Comparison of ENCODE assay signal across 8 cellular contexts in genomic region chr2:71129891-71130324, GRCh38. TPM values are rescaled to one million over a fixed set of nuclear protein-coding genes. Genes with fewer than 3 reads are reported as not detected.
DNase-seq lines count a peak whose midpoint lies in the region; ATAC-seq and TF ChIP-seq lines count a peak whose summit lies in the region.

MCEE (minus strand) TSS chr2:71130229; CDS start chr2:71130219, 10 bp downstream.

- ATAC-seq in GM21515 (IDR thresholded peaks at IDR 0.05; ENCODE audit: unreplicated experiment) (peak; percentile 84), natural killer cell (peak; percentile 91 to 97 (median 91))
- peak; percentile 93 for ATAC-seq in stimulated activated naive CD8-positive, alpha-beta T cell treated with anti-CD3 and anti-CD28 coated beads, Interleukin-15, amount 100 ng/mL, for 72 hours

- no peak for TF ChIP-seq POLR2A in esophagus muscularis mucosa (IDR thresholded peaks at IDR 0.05; ENCODE audit: low read depth)

- peak within 1 kb of the TSS; percentile 92 for H3K4me2 ChIP-seq in OCI-LY3 (ENCODE audit: low read length)

- H3K9me3 ChIP-seq in HUES6 (ENCODE audit: control insufficient read depth, insufficient read depth, low read depth, low read length): no peaks in the 10 kb centered on the region
- no peaks in the 10 kb centered on the region for H3K9me3 ChIP-seq in OCI-LY3 (ENCODE audit: insufficient read depth, low read length)
- H3K9me3 ChIP-seq in esophagus muscularis mucosa: no peaks in the 10 kb centered on the region

- H3K4me1 ChIP-seq in HUES6 (ENCODE audit: control insufficient read depth, insufficient read depth, low read length) (peaks cover 4% of the 10 kb centered on the region; the same call in 1 of the 2 replicates), OCI-LY3 (ENCODE audit: low read length) (peaks cover 26% of the 10 kb centered on the region), esophagus muscularis mucosa (peaks cover 26 to 57% (median 41%) of the 10 kb centered on the region in 4 donors)

- H3K79me2 ChIP-seq in OCI-LY3 (ENCODE audit: low read length): peaks cover 79% of the 10 kb centered on the region

- peaks cover 27% of the 10 kb centered on the region for H3K36me3 ChIP-seq in HUES6 (ENCODE audit: control insufficient read depth, insufficient read depth, low read length)
- peaks cover 28% of the 10 kb centered on the region for H3K36me3 ChIP-seq in OCI-LY3 (replicated peaks; ENCODE audit: low read depth, low read length)
- peaks cover 1 to 19% (median 12%) of the 10 kb centered on the region in 4 donors for H3K36me3 ChIP-seq in esophagus muscularis mucosa

- intact Hi-C loops in esophagus muscularis mucosa (cut with DNase I) (loop anchor here (5.0 kb wide), 1 partner anchor 58 kb away; no protein-coding TSS in a partner anchor), natural killer cell (cut with micrococcal nuclease) (loop anchor here (2.0 to 5.0 kb wide), 2 partner anchors 59 to 97 kb away; partner anchors contain the start of gene PAIP2B)

- no peak within 1 kb of the TSS for H3K4me3 Mint-ChIP-seq in natural killer cell
- H3K4me3 Mint-ChIP-seq in stimulated activated naive CD8-positive, alpha-beta T cell treated with anti-CD3 and anti-CD28 coated beads, Interleukin-15, amount 100 ng/mL, for 72 hours: no peak within 1 kb of the TSS

- no peaks in the 10 kb centered on the region for H3K9me3 Mint-ChIP-seq in natural killer cell
- H3K9me3 Mint-ChIP-seq in stimulated activated naive CD8-positive, alpha-beta T cell treated with anti-CD3 and anti-CD28 coated beads, Interleukin-15, amount 100 ng/mL, for 72 hours: no peaks in the 10 kb centered on the region

- H3K27ac ChIP-seq in HUES6 (ENCODE audit: low read depth, low read length): peak within 1 kb of the TSS; percentile 58; the same call in 1 of the 2 replicates
- peak within 1 kb of the TSS; percentile 73 for H3K27ac ChIP-seq in OCI-LY3 (ENCODE audit: low read length)
- peak within 1 kb of the TSS; percentile 89 to 95 (median 90) for H3K27ac ChIP-seq in esophagus muscularis mucosa (replicated peaks in 1 of 4)

- 1% methylated on average over 15 of the region's 36 CpGs for WGBS in esophagus muscularis mucosa

- H3K9ac ChIP-seq in HUES6 (ENCODE audit: low read length) (peak within 1 kb of the TSS; percentile 88), OCI-LY3 (ENCODE audit: low read length) (peak within 1 kb of the TSS; percentile 83)

- peaks cover 9% of the 10 kb centered on the region; the same call in 1 of the 2 replicates for H4K20me1 ChIP-seq in OCI-LY3 (ENCODE audit: insufficient read depth, low read length)

- H3K27me3 ChIP-seq in HUES6 (ENCODE audit: control insufficient read depth, insufficient read depth, low read length) (no peaks in the 10 kb centered on the region), OCI-LY3 (ENCODE audit: low read depth, low read length) (no peaks in the 10 kb centered on the region), esophagus muscularis mucosa (no peaks in the 10 kb centered on the region)

- DNase-seq in DMS114 treated with DMSO at 0.1 percent for 48 hours (lab: John Stamatoyannopoulos, UW; ENCODE audit: unreplicated experiment) (peak; percentile 88), esophagus muscularis mucosa (ENCODE audit: extremely low spot score) (peak; percentile 97), natural killer cell (no peak)
- DNase-seq in activated T-cell treated with anti-CD3 and anti-CD28 coated beads, Interleukin-2, amount 50 U/mL, for 1 hour: peak; percentile 89
- DNase-seq in stimulated activated naive CD8-positive, alpha-beta T cell treated with anti-CD3 and anti-CD28 coated beads, Interleukin-15, amount 100 ng/mL, for 72 hours: peak; percentile 84 to 86

- peaks cover 8 to 13% of the 10 kb centered on the region in 2 donors for H3K4me1 Mint-ChIP-seq in natural killer cell
- peaks cover 8% of the 10 kb centered on the region for H3K4me1 Mint-ChIP-seq in stimulated activated naive CD8-positive, alpha-beta T cell treated with anti-CD3 and anti-CD28 coated beads, Interleukin-15, amount 100 ng/mL, for 72 hours

- no peak within 1 kb of the TSS for H3K27ac Mint-ChIP-seq in natural killer cell
- peak within 1 kb of the TSS; percentile 58 to 97 for H3K27ac Mint-ChIP-seq in stimulated activated naive CD8-positive, alpha-beta T cell treated with anti-CD3 and anti-CD28 coated beads, Interleukin-15, amount 100 ng/mL, for 72 hours

- TF ChIP-seq CTCF in OCI-LY3 (IDR thresholded peaks at IDR 0.05; ENCODE audit: low read depth, low read length) (no peak), esophagus muscularis mucosa (IDR thresholded peaks at IDR 0.05) (peak in 1 of 3 experiments; percentile 8), natural killer cell (IDR thresholded peaks at IDR 0.05) (no peak)

- no peaks in the 10 kb centered on the region for H3K36me3 Mint-ChIP-seq in natural killer cell

- no peaks in the 10 kb centered on the region for H3K27me3 Mint-ChIP-seq in natural killer cell (ENCODE audit: low read depth in 2 of 2)
- H3K27me3 Mint-ChIP-seq in stimulated activated naive CD8-positive, alpha-beta T cell treated with anti-CD3 and anti-CD28 coated beads, Interleukin-15, amount 100 ng/mL, for 72 hours: no peaks in the 10 kb centered on the region

- H3K4me3 ChIP-seq in HUES6 (ENCODE audit: low read depth, low read length) (peak within 1 kb of the TSS; percentile 94), OCI-LY3 (ENCODE audit: low read length) (peak within 1 kb of the TSS; percentile 85), esophagus muscularis mucosa (peak within 1 kb of the TSS; percentile 61 to 98 (median 86))

- TF ChIP-seq EP300 in esophagus muscularis mucosa (IDR thresholded peaks at IDR 0.05): no peak

- H2AFZ ChIP-seq in OCI-LY3 (ENCODE audit: low read depth, low read length): peak within 1 kb of the TSS; percentile 62

RNA-seq across cellular contexts. Expression of gene MCEE, which starts in this region (rescaled TPM):
- total RNA-seq in esophagus muscularis mucosa (10 to 100 TPM in 3 of 4 donors, 1 to 10 TPM in 1; 9.0 to 23.3 (median 12.4) TPM), natural killer cell (10 to 100 TPM in 1 of 3 donors, 1 to 10 TPM in 2; 8.4 to 10.4 (median 8.7) TPM)

Comparison
In these comparisons a context has a peak if more than half of its experiments do, and no peak if none do; other contexts are left out.
1. H3K27ac Mint-ChIP-seq: peak in stimulated activated naive CD8-positive, alpha-beta T cell treated with anti-CD3 and anti-CD28 coated beads, Interleukin-15, amount 100 ng/mL, for 72 hours (2 of 2); none in natural killer cell (0 of 2).
2. Peak in every context shown above with its lines, with median percentiles within 50 percentile points of each other: ATAC-seq, H3K27ac ChIP-seq and H3K4me3 ChIP-seq.